In genomic region chr6:118295336-118295735, GRCh38 we compare ENCODE assay signal across 15 cellular contexts.
A peak's percentile ranks its signal among the peaks of the same experiment; 100 is the strongest.
DNase-seq lines count a peak whose midpoint lies in the region; ATAC-seq and TF ChIP-seq lines count a peak whose summit lies in the region.
"Had no signal": no experiment of that assay in that cellular context is flagged by ENCODE, and none has a peak within 500 bp of the region (broad histone marks: within the 10 kb centered on the region; RNA-seq: fewer than 3 reads in every experiment).

No MANE protein-coding gene starts in this region.

- H3K9me3 ChIP-seq in esophagus muscularis mucosa (no peaks in the 10 kb centered on the region), cardiac muscle cell (ENCODE audit: low read depth) (no peaks in the 10 kb centered on the region), stomach smooth muscle (ENCODE audit: control insufficient read depth in 2 of 2, low read length in 2 of 2) (peaks cover 0 to 3% of the 10 kb centered on the region in 2 donors)
- H3K9me3 ChIP-seq: SJCRH30 had no signal

- H3K4me3 ChIP-seq in esophagus muscularis mucosa: no peak overlapping the region
- no peak overlapping the region for H3K4me3 ChIP-seq in cardiac muscle cell
- H3K4me3 ChIP-seq in stomach smooth muscle (ENCODE audit: low read length in 2 of 2): no peak overlapping the region
- H3K4me3 ChIP-seq: SJCRH30 had no signal

- no peak for TF ChIP-seq POLR2A in esophagus muscularis mucosa (IDR thresholded peaks at IDR 0.05; ENCODE audit: low read depth)

- DNase-seq in esophagus muscularis mucosa (ENCODE audit: extremely low spot score): no peak
- peak in 1 of 2 donors; percentile 34 for DNase-seq in cardiac muscle cell (ENCODE audit: low read depth in 1 of 2, low spot score in 1 of 2)
- no peak for DNase-seq in left lobe of liver (ENCODE audit: low spot score)
- DNase-seq in NCI-H2029 (lab: John Stamatoyannopoulos, UW): no peak
- no peak for DNase-seq in DMS114 treated with DMSO at 0.1 percent for 48 hours (lab: John Stamatoyannopoulos, UW; ENCODE audit: unreplicated experiment)
- DNase-seq: COR-L47, DMS153, KBM-7, NCI-H1048, NCI-H1436 treated with DMSO at 0.1 percent for 48 hours, NCI-H2081 treated with DMSO at 0.1 percent for 48 hours, RPMI8226, SJCRH30 had no signal

- H3K36me3 ChIP-seq in esophagus muscularis mucosa (no peaks in the 10 kb centered on the region), cardiac muscle cell (no peaks in the 10 kb centered on the region), stomach smooth muscle (ENCODE audit: control insufficient read depth in 2 of 2, insufficient read depth in 2 of 2, low read length in 2 of 2) (no peaks in the 10 kb centered on the region)
- H3K36me3 ChIP-seq: SJCRH30 had no signal

- TF ChIP-seq CTCF in esophagus muscularis mucosa (IDR thresholded peaks at IDR 0.05) (no peak), cardiac muscle cell (IDR thresholded peaks at IDR 0.05; ENCODE audit: low read depth, low read length) (no peak)

- intact Hi-C loops in esophagus muscularis mucosa (cut with DNase I): no loop called here

- H3K4me1 ChIP-seq in esophagus muscularis mucosa (peaks cover 8 to 74% (median 57%) of the 10 kb centered on the region in 4 donors), cardiac muscle cell (ENCODE audit: low read depth) (peaks cover 8% of the 10 kb centered on the region), stomach smooth muscle (ENCODE audit: control insufficient read depth, insufficient read depth, low read length) (peaks cover 17% of the 10 kb centered on the region)
- H3K4me1 ChIP-seq: SJCRH30 had no signal

- H3K27ac ChIP-seq in esophagus muscularis mucosa (replicated peaks in 1 of 4) (peak overlapping the region; percentile 13 to 71 (median 64)), cardiac muscle cell (peak overlapping the region; percentile 38), stomach smooth muscle (ENCODE audit: low read length) (peak overlapping the region; percentile 66)
- H3K27ac ChIP-seq: SJCRH30 had no signal

- TF ChIP-seq EP300 in esophagus muscularis mucosa (IDR thresholded peaks at IDR 0.05): no peak

- peak; percentile 75 for ATAC-seq in left lobe of liver
- ATAC-seq in GM21528 (IDR thresholded peaks at IDR 0.05; ENCODE audit: low FRiP score, unreplicated experiment): no peak

- H3K9ac ChIP-seq in stomach smooth muscle (ENCODE audit: low read length in 2 of 2): no peak overlapping the region

- H3K27me3 ChIP-seq in esophagus muscularis mucosa: no peaks in the 10 kb centered on the region
- no peaks in the 10 kb centered on the region for H3K27me3 ChIP-seq in cardiac muscle cell
- no peaks in the 10 kb centered on the region for H3K27me3 ChIP-seq in stomach smooth muscle (ENCODE audit: control insufficient read depth in 1 of 2, insufficient read depth in 2 of 2, low read length in 2 of 2)
- H3K27me3 ChIP-seq: SJCRH30 had no signal
